10 cellular contexts compared by ENCODE assay signal in genomic region chr1:44407430-44408180, GRCh38. TPM values are rescaled to one million over a fixed set of nuclear protein-coding genes. Genes with fewer than 3 reads are reported as not detected.
DNase-seq lines count a peak whose midpoint lies in the region; ATAC-seq, FAIRE-seq and TF ChIP-seq lines count a peak whose summit lies in the region.
"Had no signal": no experiment of that assay in that cellular context is flagged by ENCODE, and none has a peak within 500 bp of the region (broad histone marks: within the 10 kb centered on the region; RNA-seq: fewer than 3 reads in every experiment).

No MANE protein-coding gene starts in this region.

- H4K20me1 ChIP-seq in keratinocyte (ENCODE audit: control insufficient read depth, extremely low read depth, insufficient read depth, low read length) = peaks cover 2% of the 10 kb centered on the region

- intact Hi-C loops in ascending aorta (cut with DNase I) = loop anchor here (2.0 to 5.0 kb wide), 2 partner anchors 13 to 50 kb away; partner anchors contain the start of gene ERI3

- H3K4me3 ChIP-seq in ascending aorta (peak overlapping the region; percentile 46 to 59), keratinocyte (ENCODE audit: control insufficient read depth in 2 of 3, extremely low read depth in 1 of 3, insufficient read depth in 2 of 3, low read depth in 1 of 3, low read length in 3 of 3) (no peak overlapping the region), thoracic aorta (peak overlapping the region; percentile 73)

- no peak for ATAC-seq in thoracic aorta (ENCODE audit: insufficient number of reproducible peaks, low FRiP score, low read depth)
- no peak for ATAC-seq in GM19035 (IDR thresholded peaks at IDR 0.05; ENCODE audit: unreplicated experiment)
- ATAC-seq in HG02981 (IDR thresholded peaks at IDR 0.05; ENCODE audit: unreplicated experiment) = no peak

- H3K9ac ChIP-seq in keratinocyte (ENCODE audit: control insufficient read depth, extremely low read depth, insufficient read depth, low read length) = no peak overlapping the region

- dilution Hi-C loops in keratinocyte (cut with MboI; ENCODE audit: extremely low pct_ligation_motif_present, low sequenced_read_pairs) = no loop called here

- H3K27ac ChIP-seq in ascending aorta = no peak overlapping the region
- H3K27ac ChIP-seq in keratinocyte (ENCODE audit: control insufficient read depth, insufficient read depth, low read length) = no peak overlapping the region
- H3K27ac ChIP-seq in thoracic aorta = peak overlapping the region in 1 of 2 donors; percentile 41
- H3K27ac ChIP-seq: C4-2B had no signal

- H3K27me3 ChIP-seq in ascending aorta (peaks cover 40% of the 10 kb centered on the region), keratinocyte (ENCODE audit: control insufficient read depth, extremely low read depth, insufficient read depth, low read length) (peaks cover 78% of the 10 kb centered on the region), thoracic aorta (replicated peaks; ENCODE audit: insufficient read depth) (peaks cover 28% of the 10 kb centered on the region)

- DNase-seq in activated T-cell treated with anti-CD3 and anti-CD28 coated beads, Interleukin-2, amount 50 U/mL, for 1 hour = peak; percentile 36
- DNase-seq in activated T-cell treated with anti-CD3 and anti-CD28 coated beads for 4 hours (no peak), ascending aorta (ENCODE audit: low spot score in 2 of 2) (no peak), keratinocyte (ENCODE audit: low read depth, low spot score) (no peak), thoracic aorta (ENCODE audit: low spot score) (no peak), anterior cingulate cortex (lab: John Stamatoyannopoulos, UW) (no peak)
- DNase-seq: T-helper 9 cell had no signal

- no peak for FAIRE-seq in keratinocyte (lab: Jason Lieb, UNC)

- no peaks in the 10 kb centered on the region for H3K36me3 ChIP-seq in ascending aorta
- H3K36me3 ChIP-seq in keratinocyte (ENCODE audit: control insufficient read depth in 2 of 2, extremely low read depth in 1 of 2, insufficient read depth in 2 of 2, low read length in 2 of 2) = no peaks in the 10 kb centered on the region
- H3K36me3 ChIP-seq in thoracic aorta = no peaks in the 10 kb centered on the region

- H3K4me1 ChIP-seq in ascending aorta (peaks cover 6 to 20% of the 10 kb centered on the region in 2 donors), keratinocyte (ENCODE audit: control insufficient read depth, extremely low read depth, insufficient read depth, low read length) (no peaks in the 10 kb centered on the region), thoracic aorta (ENCODE audit: control insufficient read depth in 1 of 2, low read depth in 2 of 2) (peaks cover 22 to 31% of the 10 kb centered on the region in 2 donors)

- H3K9me3 ChIP-seq in ascending aorta (no peaks in the 10 kb centered on the region), keratinocyte (ENCODE audit: control insufficient read depth, low read depth, low read length) (no peaks in the 10 kb centered on the region), thoracic aorta (no peaks in the 10 kb centered on the region)

- no peak overlapping the region for H2AFZ ChIP-seq in keratinocyte (ENCODE audit: control insufficient read depth, low read length)

- TF ChIP-seq CTCF in ascending aorta (IDR thresholded peaks at IDR 0.05) (no peak), keratinocyte (optimal IDR thresholded peaks at IDR 0.05 in 1 of 3, IDR thresholded peaks at IDR 0.05 in 1 of 3, conservative IDR thresholded peaks at IDR 0.05 in 1 of 3; ENCODE audit: extremely low read depth in 1 of 3, insufficient read depth in 2 of 3, low read length in 3 of 3) (no peak), thoracic aorta (IDR thresholded peaks at IDR 0.05) (no peak)

- H3K4me2 ChIP-seq in keratinocyte (ENCODE audit: control insufficient read depth, extremely low read depth, insufficient read depth, low read depth, low read length) = peak overlapping the region; percentile 94

- no peaks in the 10 kb centered on the region for H3K9me1 ChIP-seq in keratinocyte (ENCODE audit: control insufficient read depth, extremely low read depth, insufficient read depth, low read length)

- no peaks in the 10 kb centered on the region for H3K79me2 ChIP-seq in keratinocyte (ENCODE audit: control insufficient read depth, insufficient read depth, low read length)

RNA-seq across cellular contexts. Expression of gene RNF220, which starts 2.5 kb away (rescaled TPM):
- total RNA-seq in ascending aorta (54.8 TPM), thoracic aorta (100 to 1,000 TPM; 121 to 125 TPM)
- 30.6 to 48.1 TPM (median 42.7 TPM) in 3 replicates for polyA plus RNA-seq in keratinocyte
- 64.0 TPM for polyA plus RNA-seq in keratinocyte (2011; ENCODE audit: low read depth)
- polyA plus RNA-seq in keratinocyte (2011; cell fraction: cytosol; rRNA removed) = 27.6 and 38.9 TPM in 2 replicates
- polyA plus RNA-seq in keratinocyte (2011; cell fraction: nucleus; rRNA removed) = 44.5 and 47.4 TPM in 2 replicates
- polyA plus RNA-seq in keratinocyte (2012; ENCODE audit: low replicate concordance) = 49.6 and 51.8 TPM in 2 replicates
- 18.5 to 65.9 TPM (median 34.3 TPM) in 3 replicates for polyA minus RNA-seq in keratinocyte
- polyA minus RNA-seq in keratinocyte (2011; cell fraction: cytosol; rRNA and poly(A)+ RNA removed) = 19.4 TPM
- polyA minus RNA-seq in keratinocyte (2011; cell fraction: nucleus; rRNA and poly(A)+ RNA removed) = 8.3 and 10.8 TPM in 2 replicates

RNA-seq across cellular contexts. Expression of gene ERI3, which starts 52.5 kb away (rescaled TPM):
- total RNA-seq in ascending aorta (69.3 TPM), thoracic aorta (10 to 100 TPM; 41.5 to 96.3 TPM)
- polyA plus RNA-seq in keratinocyte = 43.7 to 56.6 TPM (median 49.0 TPM) in 3 replicates
- 64.5 TPM for polyA plus RNA-seq in keratinocyte (2011; ENCODE audit: low read depth)
- 45.5 and 64.3 TPM in 2 replicates for polyA plus RNA-seq in keratinocyte (2011; cell fraction: cytosol; rRNA removed)
- 36.5 and 44.1 TPM in 2 replicates for polyA plus RNA-seq in keratinocyte (2011; cell fraction: nucleus; rRNA removed)
- 31.0 and 46.4 TPM in 2 replicates for polyA plus RNA-seq in keratinocyte (2012; ENCODE audit: low replicate concordance)
- polyA minus RNA-seq in keratinocyte = 51.0 to 77.9 TPM (median 62.7 TPM) in 3 replicates
- 74.8 TPM for polyA minus RNA-seq in keratinocyte (2011; cell fraction: cytosol; rRNA and poly(A)+ RNA removed)
- polyA minus RNA-seq in keratinocyte (2011; cell fraction: nucleus; rRNA and poly(A)+ RNA removed) = 19.6 and 24.7 TPM in 2 replicates

Comparison
In these comparisons a context has a peak if more than half of its experiments do, and no peak if none do; other contexts are left out.
1. H3K4me3 ChIP-seq: peak in ascending aorta (2 of 2) and thoracic aorta (single experiment); none in keratinocyte (0 of 3).